ENCODE assay signal across 12 cellular contexts in genomic region chr1:213094446-213094845, GRCh38.
"Had no signal": no experiment of that assay in that cellular context is flagged by ENCODE, and none has a peak within 500 bp of the region (broad histone marks: within the 10 kb centered on the region; RNA-seq: fewer than 3 reads in every experiment).

No MANE protein-coding gene starts in this region.

- H3K27ac ChIP-seq: ascending aorta, breast epithelium, right atrium auricular region, upper lobe of left lung had no signal

- DNase-seq: activated CD4-positive, alpha-beta T cell treated with anti-CD3 and anti-CD28 coated beads, Interleukin-2, amount 50 U/mL, for 1 hour; activated naive CD8-positive, alpha-beta T cell treated with anti-CD3 and anti-CD28 coated beads, Interleukin-2, amount 10 ng/mL, durations not matched to agents 7 days and 5 days; erythroblast; left ventricle myocardium superior; mesenchymal stem cell; stimulated activated naive CD8-positive, alpha-beta T cell treated with anti-CD3 and anti-CD28 coated beads, Interleukin-15, Interleukin-2, amounts not matched to agents 100 U/mL and 50 U/mL, for 24 hours; SW 1271; testis; upper lobe of left lung had no signal

- ATAC-seq: left ventricle myocardium superior; stimulated activated naive CD8-positive, alpha-beta T cell treated with anti-CD3 and anti-CD28 coated beads, Interleukin-15, Interleukin-2, amounts not matched to agents 100 U/mL and 50 U/mL, for 24 hours had no signal
